In the genomic region with DNA sequence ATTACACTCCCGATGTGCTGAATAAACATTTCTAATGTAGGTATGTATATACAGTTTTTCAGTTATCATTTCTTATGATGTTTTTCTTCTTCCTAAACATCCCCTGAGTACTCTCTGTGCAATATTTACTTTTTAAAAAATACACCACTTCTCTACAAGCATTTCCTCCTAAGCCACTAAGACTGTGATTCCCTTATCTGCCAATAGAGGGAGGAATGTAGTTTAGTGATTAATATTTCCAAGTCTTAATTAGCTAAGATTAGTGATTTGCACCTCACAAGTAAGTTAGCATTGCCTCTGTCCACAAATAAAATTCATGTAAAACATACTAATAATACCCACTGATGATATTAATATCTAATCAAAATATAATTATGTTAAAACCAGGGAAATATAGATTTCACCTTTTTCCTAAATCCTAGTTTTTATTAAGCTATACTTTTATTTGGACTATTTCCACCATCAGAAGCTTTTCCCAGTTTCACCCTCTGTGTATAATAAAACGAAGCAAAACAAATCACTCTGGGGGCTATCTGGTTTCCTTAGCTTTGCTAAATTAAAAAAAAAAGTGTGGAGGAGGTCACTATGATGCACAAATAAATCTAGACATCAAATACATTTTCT, we compare ENCODE assay signal across 9 cellular contexts.
DNase-seq lines count a peak whose midpoint lies in the region; ATAC-seq and TF ChIP-seq lines count a peak whose summit lies in the region.
"Had no signal": no experiment of that assay in that cellular context is flagged by ENCODE, and none has a peak within 500 bp of the region (broad histone marks: within the 10 kb centered on the region; RNA-seq: fewer than 3 reads in every experiment).

No MANE protein-coding gene starts in this region.

- no peak overlapping the region for H3K4me3 Mint-ChIP-seq in neural crest cell
- H3K4me3 Mint-ChIP-seq in activated CD4-positive, alpha-beta T cell treated with anti-CD3 and anti-CD28 coated beads for 36 hours, result no peak overlapping the region
- H3K4me3 Mint-ChIP-seq in naive thymus-derived CD4-positive, alpha-beta T cell, result no peak overlapping the region
- H3K4me3 Mint-ChIP-seq: T-helper 1 cell treated with Interleukin-12 subunit alpha and Interleukin-12 subunit beta and Interleukin-4 antibody, amounts not matched to agents 30 μg/mL and 1 μg/mL, for 36 hours had no signal

- POLR2A ChIA-PET in activated CD4-positive, alpha-beta T cell treated with anti-CD3 and anti-CD28 coated beads for 36 hours (lab: Charles Lee), result no interaction called here
- POLR2A ChIA-PET in naive thymus-derived CD4-positive, alpha-beta T cell (lab: Charles Lee), result no interaction called here

- TF ChIP-seq CTCF in GM12872 (IDR thresholded peaks at IDR 0.05; ENCODE audit: insufficient read depth, low read depth, low read length), result peak; percentile 51; the same call in 2 of the 3 replicates
- peak; percentile 74 for TF ChIP-seq CTCF in choroid plexus epithelial cell (conservative IDR thresholded peaks at IDR 0.05; ENCODE audit: low read depth, low read length)
- TF ChIP-seq CTCF in neural crest cell (conservative IDR thresholded peaks at IDR 0.05), result peak; percentile 75

- no peaks in the 10 kb centered on the region for H3K4me1 Mint-ChIP-seq in neural crest cell
- no peaks in the 10 kb centered on the region for H3K4me1 Mint-ChIP-seq in activated CD4-positive, alpha-beta T cell treated with anti-CD3 and anti-CD28 coated beads for 36 hours
- no peaks in the 10 kb centered on the region for H3K4me1 Mint-ChIP-seq in naive thymus-derived CD4-positive, alpha-beta T cell

- H3K27ac ChIP-seq in naive thymus-derived CD4-positive, alpha-beta T cell (ENCODE audit: low read depth, low read length), result no peak overlapping the region

- no peaks in the 10 kb centered on the region for H3K27me3 ChIP-seq in naive thymus-derived CD4-positive, alpha-beta T cell (ENCODE audit: control insufficient read depth in 2 of 2, insufficient read depth in 2 of 2, low read length in 2 of 2)

- intact Hi-C loops in activated CD4-positive, alpha-beta T cell treated with anti-CD3 and anti-CD28 coated beads for 36 hours (cut with DNase I, micrococcal nuclease), result no loop called here
- intact Hi-C loops in naive thymus-derived CD4-positive, alpha-beta T cell (cut with micrococcal nuclease), result no loop called here

- no peaks in the 10 kb centered on the region for H3K27me3 Mint-ChIP-seq in neural crest cell (ENCODE audit: low read depth)
- no peaks in the 10 kb centered on the region for H3K27me3 Mint-ChIP-seq in activated CD4-positive, alpha-beta T cell treated with anti-CD3 and anti-CD28 coated beads for 36 hours
- no peaks in the 10 kb centered on the region for H3K27me3 Mint-ChIP-seq in naive thymus-derived CD4-positive, alpha-beta T cell

- no peak for ATAC-seq in activated CD4-positive, alpha-beta T cell treated with anti-CD3 and anti-CD28 coated beads for 36 hours
- no peak for ATAC-seq in naive thymus-derived CD4-positive, alpha-beta T cell

- no peak overlapping the region for H3K4me3 ChIP-seq in choroid plexus epithelial cell (ENCODE audit: low read depth, low read length)
- no peak overlapping the region for H3K4me3 ChIP-seq in naive thymus-derived CD4-positive, alpha-beta T cell (ENCODE audit: low read length)

- peaks cover 3% of the 10 kb centered on the region for H3K9me3 Mint-ChIP-seq in neural crest cell
- H3K9me3 Mint-ChIP-seq in activated CD4-positive, alpha-beta T cell treated with anti-CD3 and anti-CD28 coated beads for 36 hours (ENCODE audit: low read depth), result peaks cover 1% of the 10 kb centered on the region
- peaks cover 0 to 5% (median 0%) of the 10 kb centered on the region in 11 donors for H3K9me3 Mint-ChIP-seq in naive thymus-derived CD4-positive, alpha-beta T cell
- H3K9me3 Mint-ChIP-seq: T-helper 1 cell treated with Interleukin-12 subunit alpha and Interleukin-12 subunit beta and Interleukin-4 antibody, amounts not matched to agents 30 μg/mL and 1 μg/mL, for 36 hours had no signal

- CTCF ChIA-PET in activated CD4-positive, alpha-beta T cell treated with anti-CD3 and anti-CD28 coated beads for 36 hours (lab: Charles Lee), result no interaction called here
- CTCF ChIA-PET in naive thymus-derived CD4-positive, alpha-beta T cell (lab: Charles Lee), result interaction anchor here (0.6 kb wide), 1 partner anchor 1828 kb away, joined by 3 read pairs; no protein-coding TSS in a partner anchor

- DNase-seq in Kasumi-1 (lab: John Stamatoyannopoulos, UW) (peak; percentile 57 to 68), choroid plexus epithelial cell (ENCODE audit: low read depth) (peak; percentile 58), neural crest cell (ENCODE audit: low read depth, low spot score) (no peak), SW480 (ENCODE audit: low spot score) (no peak)
- DNase-seq in activated CD4-positive, alpha-beta T cell treated with anti-CD3 and anti-CD28 coated beads for 36 hours, result no peak
- no peak for DNase-seq in naive thymus-derived CD4-positive, alpha-beta T cell
- DNase-seq in activated CD4-positive, alpha-beta T cell treated with anti-CD3 and anti-CD28 coated beads for 4 hours, result no peak

- H3K4me1 ChIP-seq in naive thymus-derived CD4-positive, alpha-beta T cell (ENCODE audit: control insufficient read depth in 2 of 2, insufficient read depth in 2 of 2, low read length in 2 of 2), result no peaks in the 10 kb centered on the region

- no peak overlapping the region for H3K27ac Mint-ChIP-seq in neural crest cell (ENCODE audit: unreplicated experiment)
- H3K27ac Mint-ChIP-seq in activated CD4-positive, alpha-beta T cell treated with anti-CD3 and anti-CD28 coated beads for 36 hours, result no peak overlapping the region
- H3K27ac Mint-ChIP-seq in naive thymus-derived CD4-positive, alpha-beta T cell, result no peak overlapping the region
- H3K27ac Mint-ChIP-seq: T-helper 1 cell treated with Interleukin-12 subunit alpha and Interleukin-12 subunit beta and Interleukin-4 antibody, amounts not matched to agents 30 μg/mL and 1 μg/mL, for 36 hours had no signal

- no peaks in the 10 kb centered on the region for H3K36me3 Mint-ChIP-seq in neural crest cell (ENCODE audit: low read depth)
- H3K36me3 Mint-ChIP-seq in activated CD4-positive, alpha-beta T cell treated with anti-CD3 and anti-CD28 coated beads for 36 hours (ENCODE audit: low read depth), result no peaks in the 10 kb centered on the region
- no peaks in the 10 kb centered on the region for H3K36me3 Mint-ChIP-seq in naive thymus-derived CD4-positive, alpha-beta T cell

- H3K36me3 ChIP-seq in naive thymus-derived CD4-positive, alpha-beta T cell (ENCODE audit: control insufficient read depth in 2 of 3, insufficient read depth in 3 of 3, low read length in 3 of 3), result no peaks in the 10 kb centered on the region

- H3K9me3 ChIP-seq in naive thymus-derived CD4-positive, alpha-beta T cell (ENCODE audit: control insufficient read depth in 2 of 3, low read length in 3 of 3), result no peaks in the 10 kb centered on the region

Comparison
In these comparisons a context has a peak if more than half of its experiments do, and no peak if none do; other contexts are left out.
1. DNase-seq: peak in Kasumi-1 (2 of 2) and choroid plexus epithelial cell (single experiment); none in neural crest cell (single experiment), activated CD4-positive, alpha-beta T cell treated with anti-CD3 and anti-CD28 coated beads for 36 hours (single experiment), SW480 (single experiment), naive thymus-derived CD4-positive, alpha-beta T cell (0 of 9) and activated CD4-positive, alpha-beta T cell treated with anti-CD3 and anti-CD28 coated beads for 4 hours (0 of 2).
2. Peak in every context shown above with its lines, with median percentiles within 50 percentile points of each other: CTCF ChIP-seq.